Comparison of ENCODE assay signal across 1 cellular context in genomic region chr6:150932976-150933375, GRCh38.
TF ChIP-seq lines count a peak whose summit lies in the region.

No MANE protein-coding gene starts in this region.

TF ChIP-seq in SK-N-SH, 30 proteins besides CTCF, POLR2A, EP300 and RAD21 (continued from another document):
- no peak for TF ChIP-seq POLR2AphosphoS5 (IDR thresholded peaks at IDR 0.05; ENCODE audit: low read depth, low read length)
- TF ChIP-seq SMC3 (IDR thresholded peaks at IDR 0.05; ENCODE audit: low read depth, low read length) = no peak
- TF ChIP-seq JUND (IDR thresholded peaks at IDR 0.05) = no peak
- TF ChIP-seq RCOR1 (IDR thresholded peaks at IDR 0.05; ENCODE audit: low read length) = no peak
- no peak for TF ChIP-seq NFIC (IDR thresholded peaks at IDR 0.05; ENCODE audit: borderline replicate concordance)
- TF ChIP-seq MXI1 (IDR thresholded peaks at IDR 0.05; ENCODE audit: low read depth, low read length) = no peak
- TF ChIP-seq USF1 (IDR thresholded peaks at IDR 0.05; ENCODE audit: borderline replicate concordance, low read depth) = no peak
- TF ChIP-seq FOXJ3 (CRISPR knock-in tag; IDR thresholded peaks at IDR 0.05) = no peak
- TF ChIP-seq FOSL2 (IDR thresholded peaks at IDR 0.05; ENCODE audit: borderline replicate concordance, low read depth) = no peak
- TF ChIP-seq IRF3 (IDR thresholded peaks at IDR 0.05; ENCODE audit: low read depth, low read length) = no peak
TF ChIP-seq in SK-N-SH: peak in this region for 0.
